ENCODE assay signal across 16 cellular contexts in genomic region chr2:25237764-25238163, GRCh38.
DNase-seq lines count a peak whose midpoint lies in the region; ATAC-seq, FAIRE-seq and TF ChIP-seq lines count a peak whose summit lies in the region.
"Had no signal": no experiment of that assay in that cellular context is flagged by ENCODE, and none has a peak within 500 bp of the region (broad histone marks: within the 10 kb centered on the region; RNA-seq: fewer than 3 reads in every experiment).

No MANE protein-coding gene starts in this region.

- POLR2A ChIA-PET in RWPE1 (lab: Yijun Ruan, JAX; ENCODE audit: low non-redundant PET): no interaction called here

- peaks cover 40% of the 10 kb centered on the region for H3K36me3 Mint-ChIP-seq in astrocyte (ENCODE audit: low read depth, unreplicated experiment)

- peaks cover 8% of the 10 kb centered on the region for H3K4me1 Mint-ChIP-seq in astrocyte (ENCODE audit: low read depth, unreplicated experiment)
- H3K4me1 Mint-ChIP-seq: B cell, GM23338, H9 had no signal

- peaks cover 3% of the 10 kb centered on the region for H4K20me1 ChIP-seq in astrocyte (ENCODE audit: insufficient read depth, low read length)
- no peaks in the 10 kb centered on the region for H4K20me1 ChIP-seq in GM23248 (ENCODE audit: insufficient read depth)

- H3K27me3 Mint-ChIP-seq in astrocyte (ENCODE audit: low read depth, unreplicated experiment): no peaks in the 10 kb centered on the region
- H3K27me3 Mint-ChIP-seq: B cell; CD4-positive, alpha-beta T cell had no signal

- H3K4me1 ChIP-seq in astrocyte (ENCODE audit: insufficient read depth, low read length) (no peaks in the 10 kb centered on the region), GM23248 (ENCODE audit: insufficient read depth) (no peaks in the 10 kb centered on the region)

- CTCF ChIA-PET in RWPE1 (lab: Yijun Ruan, JAX): no interaction called here

- DNase-seq in Right ventricle myocardium superior (no peak), cardiac septum (ENCODE audit: low spot score) (no peak), astrocyte (ENCODE audit: low read depth) (no peak), left ventricle myocardium superior (no peak), NCI-H1048 (lab: John Stamatoyannopoulos, UW) (no peak), GM23248 (no peak), RWPE1 (ENCODE audit: low spot score) (no peak)
- DNase-seq: C1 segment of cervical spinal cord; CD4-positive, alpha-beta T cell; DMS79; H9 had no signal

- H3K9ac ChIP-seq in astrocyte (ENCODE audit: low read length): no peak overlapping the region
- no peak overlapping the region for H3K9ac ChIP-seq in GM23248

- no peak for TF ChIP-seq CTCF in astrocyte (IDR thresholded peaks at IDR 0.05; ENCODE audit: insufficient read depth, low read depth, low read length)
- no peak for TF ChIP-seq CTCF in RWPE1 (conservative IDR thresholded peaks at IDR 0.05; ENCODE audit: low read depth)

- ATAC-seq in Right ventricle myocardium superior (ENCODE audit: poor library complexity) (peak; percentile 48), left ventricle myocardium superior (peak; percentile 59)
- ATAC-seq: GM23338 had no signal

- no peaks in the 10 kb centered on the region for H3F3A ChIP-seq in GM23248 (ENCODE audit: insufficient read depth)

- no peak overlapping the region for H2AFZ ChIP-seq in astrocyte (ENCODE audit: low read depth, low read length)
- no peak overlapping the region for H2AFZ ChIP-seq in GM23248
- H2AFZ ChIP-seq: GM23338 had no signal

- FAIRE-seq in astrocyte (lab: Jason Lieb, UNC): no peak
- FAIRE-seq: A204.1, G401.6, GM12891 had no signal

- in situ Hi-C loops in GM23248 (cut with MboI): no loop called here

- peaks cover 3% of the 10 kb centered on the region for H3K9me3 Mint-ChIP-seq in astrocyte (ENCODE audit: unreplicated experiment)
- H3K9me3 Mint-ChIP-seq: CD4-positive, alpha-beta T cell; GM23338; H9 had no signal

- H3K4me3 ChIP-seq in astrocyte (ENCODE audit: insufficient read depth, low read depth, low read length) (no peak overlapping the region), GM23248 (no peak overlapping the region)
- H3K4me3 ChIP-seq: GM23338 had no signal

- intact Hi-C loops in Right ventricle myocardium superior (cut with DNase I) (no loop called here), cardiac septum (cut with DNase I) (no loop called here), left ventricle myocardium superior (cut with micrococcal nuclease) (no loop called here)

- H3K27ac ChIP-seq in astrocyte (ENCODE audit: low read depth, low read length) (no peak overlapping the region), GM23248 (no peak overlapping the region), RWPE1 (no peak overlapping the region)

- no peaks in the 10 kb centered on the region for H3K27me3 ChIP-seq in astrocyte (ENCODE audit: insufficient read depth, low read length)
- no peaks in the 10 kb centered on the region for H3K27me3 ChIP-seq in GM23248 (replicated peaks; ENCODE audit: insufficient read depth)

- H3K4me3 Mint-ChIP-seq in astrocyte (ENCODE audit: unreplicated experiment): no peak overlapping the region
- H3K4me3 Mint-ChIP-seq: B cell; CD4-positive, alpha-beta T cell; GM23338; H9 had no signal

- H3K36me3 ChIP-seq in astrocyte (ENCODE audit: insufficient read depth, low read length) (peaks cover 25% of the 10 kb centered on the region), GM23248 (ENCODE audit: low read depth) (no peaks in the 10 kb centered on the region; the same call in 1 of the 2 replicates)

- H3K79me2 ChIP-seq in astrocyte (ENCODE audit: insufficient read depth, low read length) (no peaks in the 10 kb centered on the region), GM23248 (ENCODE audit: insufficient read depth) (no peaks in the 10 kb centered on the region)

- WGBS in GM23248 (ENCODE audit: low coverage in 1 of 2, low lambda C conversion rate in 2 of 2, missing lambda C conversion rate in 2 of 2), 2 experiments: 83 to 90% methylated on average over 8 of the region's 8 CpGs

- no peaks in the 10 kb centered on the region for H3K9me3 ChIP-seq in astrocyte (ENCODE audit: insufficient read depth, low read depth, low read length)
- H3K9me3 ChIP-seq in GM23248 (ENCODE audit: low read depth): no peaks in the 10 kb centered on the region

- no peaks in the 10 kb centered on the region for H3K9me2 ChIP-seq in GM23248 (ENCODE audit: insufficient read depth)

- peak overlapping the region; percentile 62 for H3K27ac Mint-ChIP-seq in astrocyte (ENCODE audit: unreplicated experiment)
- H3K27ac Mint-ChIP-seq: B cell; CD4-positive, alpha-beta T cell; GM23338 had no signal

- H3K4me2 ChIP-seq in astrocyte (ENCODE audit: low read length) (no peak overlapping the region), GM23248 (ENCODE audit: unreplicated experiment) (no peak overlapping the region)
- H3K4me2 ChIP-seq: GM23338 had no signal
